2 cellular contexts compared by ENCODE assay signal in genomic region chr6:13453172-13453552, GRCh38.
TF ChIP-seq lines count a peak whose summit lies in the region.

No MANE protein-coding gene starts in this region.

TF ChIP-seq in K562, 482 proteins besides CTCF, POLR2A, EP300 and RAD21:
- TF ChIP-seq ATF4 (CRISPR knock-in tag; IDR thresholded peaks at IDR 0.05) (0 out of 2 replicates have a peak, but pooled peaks have one; percentile 16), HBP1 (CRISPR knock-in tag; IDR thresholded peaks at IDR 0.05) (no peak), ZBED1 (IDR thresholded peaks at IDR 0.05) (no peak), CREB1 (IDR thresholded peaks at IDR 0.05) (no peak), CREB1 (CRISPR knock-in tag; IDR thresholded peaks at IDR 0.05) (no peak), MTF1 (CRISPR knock-in tag; IDR thresholded peaks at IDR 0.05; ENCODE audit: borderline replicate concordance) (no peak), LCOR (CRISPR knock-in tag; IDR thresholded peaks at IDR 0.05) (no peak), ATF3 (IDR thresholded peaks at IDR 0.05) (peak; percentile 56; the same call in 1 of the 2 replicates), ATF3 (CRISPR knock-in tag; conservative IDR thresholded peaks at IDR 0.05) (no peak), NR3C1 (CRISPR knock-in tag; IDR thresholded peaks at IDR 0.05) (no peak), BHLHE40 (IDR thresholded peaks at IDR 0.05; ENCODE audit: low read length) (no peak), ZNF561 (CRISPR knock-in tag; conservative IDR thresholded peaks at IDR 0.05) (no peak), USF1 (CRISPR knock-in tag; IDR thresholded peaks at IDR 0.05) (no peak), ZNF212 (CRISPR knock-in tag; IDR thresholded peaks at IDR 0.05) (no peak), ZKSCAN8 (CRISPR knock-in tag; IDR thresholded peaks at IDR 0.05) (no peak), CEBPB (tag; IDR thresholded peaks at IDR 0.05) (peak; percentile 67), CEBPG (CRISPR knock-in tag; IDR thresholded peaks at IDR 0.05) (peak; percentile 45), CEBPG (tag; conservative IDR thresholded peaks at IDR 0.05 in 1 of 2, IDR thresholded peaks at IDR 0.05 in 1 of 2) (peak; percentile 62 to 86), ZSCAN32 (CRISPR knock-in tag; IDR thresholded peaks at IDR 0.05) (0 out of 2 replicates have a peak, but pooled peaks have one; percentile 55), FOXJ2 (tag; IDR thresholded peaks at IDR 0.05) (no peak), FOXJ3 (CRISPR knock-in tag; IDR thresholded peaks at IDR 0.05) (no peak)
TF ChIP-seq in K562: peak in this region for 5.

TF ChIP-seq in liver, 16 proteins besides CTCF, POLR2A, EP300 and RAD21:
- TF ChIP-seq SP1 (IDR thresholded peaks at IDR 0.05) (no peak), ZBTB33 (IDR thresholded peaks at IDR 0.05) (no peak), REST (IDR thresholded peaks at IDR 0.05) (no peak), TAF1 (conservative IDR thresholded peaks at IDR 0.05) (no peak), FOXA2 (IDR thresholded peaks at IDR 0.05) (no peak), RXRA (IDR thresholded peaks at IDR 0.05) (peak in 1 of 2 donors; percentile 51), MAX (IDR thresholded peaks at IDR 0.05) (no peak), EGR1 (IDR thresholded peaks at IDR 0.05; ENCODE audit: low read depth in 2 of 2) (no peak), YY1 (IDR thresholded peaks at IDR 0.05) (no peak), GABPA (IDR thresholded peaks at IDR 0.05 in 1 of 2, conservative IDR thresholded peaks at IDR 0.05 in 1 of 2) (no peak), ATF3 (IDR thresholded peaks at IDR 0.05) (peak; percentile 65), JUND (IDR thresholded peaks at IDR 0.05) (no peak)
